ENCODE assay signal across 20 cellular contexts in genomic region chr14:34065690-34066391, GRCh38.
A peak's percentile ranks its signal among the peaks of the same experiment; 100 is the strongest.
DNase-seq lines count a peak whose midpoint lies in the region; ATAC-seq and TF ChIP-seq lines count a peak whose summit lies in the region.
"Had no signal": no experiment of that assay in that cellular context is flagged by ENCODE, and none has a peak within 500 bp of the region (broad histone marks: within the 10 kb centered on the region; RNA-seq: fewer than 3 reads in every experiment).

No MANE protein-coding gene starts in this region.

- H3K27me3 ChIP-seq in ascending aorta, result no peaks in the 10 kb centered on the region
- H3K27me3 ChIP-seq in right atrium auricular region, result no peaks in the 10 kb centered on the region
- H3K27me3 ChIP-seq in thoracic aorta (replicated peaks; ENCODE audit: insufficient read depth), result no peaks in the 10 kb centered on the region
- H3K27me3 ChIP-seq in breast epithelium, result no peaks in the 10 kb centered on the region
- H3K27me3 ChIP-seq: BLaER1 had no signal

- ATAC-seq in Right ventricle myocardium superior (ENCODE audit: poor library complexity) (peak; percentile 72), thoracic aorta (ENCODE audit: insufficient number of reproducible peaks, low FRiP score, low read depth) (no peak)
- ATAC-seq in stimulated activated naive CD8-positive, alpha-beta T cell treated with anti-CD3 and anti-CD28 coated beads, Interleukin-15, amount 100 ng/mL, for 72 hours, result no peak
- ATAC-seq: HCT116 had no signal

- TF ChIP-seq CTCF in ascending aorta (IDR thresholded peaks at IDR 0.05), result no peak
- TF ChIP-seq CTCF in right atrium auricular region (IDR thresholded peaks at IDR 0.05), result no peak
- TF ChIP-seq CTCF in thoracic aorta (IDR thresholded peaks at IDR 0.05), result no peak
- TF ChIP-seq CTCF in breast epithelium (IDR thresholded peaks at IDR 0.05), result no peak

- H3K4me3 ChIP-seq in ascending aorta (no peak overlapping the region), right atrium auricular region (no peak overlapping the region), thoracic aorta (no peak overlapping the region), breast epithelium (no peak overlapping the region)
- H3K4me3 ChIP-seq: BLaER1, PC-9 had no signal

- intact Hi-C loops in ascending aorta (cut with DNase I), result loop anchor here (10.0 kb wide), 1 partner anchor 809 kb away; the partner anchor contains the start of gene BAZ1A
- intact Hi-C loops in Right ventricle myocardium superior (cut with DNase I), result no loop called here
- intact Hi-C loops in breast epithelium (cut with DNase I; ENCODE audit: low total_unique reads), result no loop called here

- no peak overlapping the region for H3K27ac Mint-ChIP-seq in stimulated activated naive CD8-positive, alpha-beta T cell treated with anti-CD3 and anti-CD28 coated beads, Interleukin-15, amount 100 ng/mL, for 72 hours
- H3K27ac Mint-ChIP-seq: CD4-positive, CD25-positive, alpha-beta regulatory T cell; IgD-negative memory B cell had no signal

- H3K27ac ChIP-seq in ascending aorta (peak overlapping the region; percentile 58 to 69), right atrium auricular region (peak overlapping the region; percentile 68 to 91), thoracic aorta (peak overlapping the region; percentile 54 to 63), breast epithelium (no peak overlapping the region)
- H3K27ac ChIP-seq: BLaER1, KMS-11, PC-9 had no signal

- H3K4me3 Mint-ChIP-seq in stimulated activated naive CD8-positive, alpha-beta T cell treated with anti-CD3 and anti-CD28 coated beads, Interleukin-15, amount 100 ng/mL, for 72 hours, result no peak overlapping the region
- H3K4me3 Mint-ChIP-seq: CD4-positive, CD25-positive, alpha-beta regulatory T cell; IgD-negative memory B cell had no signal

- H3K4me1 Mint-ChIP-seq in stimulated activated naive CD8-positive, alpha-beta T cell treated with anti-CD3 and anti-CD28 coated beads, Interleukin-15, amount 100 ng/mL, for 72 hours, result peaks cover 4% of the 10 kb centered on the region
- H3K4me1 Mint-ChIP-seq: CD4-positive, CD25-positive, alpha-beta regulatory T cell had no signal

- no peak for DNase-seq in ascending aorta (ENCODE audit: low spot score in 2 of 2)
- no peak for DNase-seq in Right ventricle myocardium superior
- no peak for DNase-seq in right atrium auricular region (ENCODE audit: low spot score)
- DNase-seq in thoracic aorta (ENCODE audit: low spot score), result no peak
- no peak for DNase-seq in activated gamma-delta T cell treated with Interleukin-2 at 50 U/mL for 16 hours
- DNase-seq in breast epithelium (ENCODE audit: low spot score in 2 of 2), result no peak
- DNase-seq in stimulated activated naive CD8-positive, alpha-beta T cell treated with anti-CD3 and anti-CD28 coated beads, Interleukin-15, amount 100 ng/mL, for 72 hours, result no peak
- DNase-seq: CD4-positive, CD25-positive, alpha-beta regulatory T cell; MM.1S; NCI-H1417; NCI-H1694; NCI-H2081; NCI-H2227 treated with DMSO at 0.1 percent for 48 hours; NCI-H526 treated with DMSO at 0.1 percent for 48 hours; PC-9; SHP77 had no signal

- H3K36me3 ChIP-seq in ascending aorta, result no peaks in the 10 kb centered on the region
- no peaks in the 10 kb centered on the region for H3K36me3 ChIP-seq in right atrium auricular region
- no peaks in the 10 kb centered on the region for H3K36me3 ChIP-seq in thoracic aorta
- H3K36me3 ChIP-seq in breast epithelium, result no peaks in the 10 kb centered on the region
- H3K36me3 ChIP-seq: BLaER1 had no signal

- peaks cover 9% of the 10 kb centered on the region for H3K27me3 Mint-ChIP-seq in stimulated activated naive CD8-positive, alpha-beta T cell treated with anti-CD3 and anti-CD28 coated beads, Interleukin-15, amount 100 ng/mL, for 72 hours

- TF ChIP-seq POLR2A in breast epithelium (IDR thresholded peaks at IDR 0.05), result no peak

- H3K9me3 ChIP-seq in ascending aorta (no peaks in the 10 kb centered on the region), right atrium auricular region (no peaks in the 10 kb centered on the region), thoracic aorta (no peaks in the 10 kb centered on the region), breast epithelium (no peaks in the 10 kb centered on the region)

- peaks cover 0 to 9% of the 10 kb centered on the region in 2 donors for H3K4me1 ChIP-seq in ascending aorta
- peaks cover 0 to 36% of the 10 kb centered on the region in 2 donors for H3K4me1 ChIP-seq in right atrium auricular region
- peaks cover 11 to 49% of the 10 kb centered on the region in 2 donors for H3K4me1 ChIP-seq in thoracic aorta (ENCODE audit: control insufficient read depth in 1 of 2, low read depth in 2 of 2)
- H3K4me1 ChIP-seq in breast epithelium, result no peaks in the 10 kb centered on the region

- H3K9me3 Mint-ChIP-seq in stimulated activated naive CD8-positive, alpha-beta T cell treated with anti-CD3 and anti-CD28 coated beads, Interleukin-15, amount 100 ng/mL, for 72 hours, result no peaks in the 10 kb centered on the region

Comparison
In these comparisons a context has a peak if more than half of its experiments do, and no peak if none do; other contexts are left out.
1. H3K27ac ChIP-seq: peak in ascending aorta (2 of 2), right atrium auricular region (2 of 2) and thoracic aorta (2 of 2); none in breast epithelium (0 of 2).